28 cellular contexts compared by ENCODE assay signal in the genomic region with DNA sequence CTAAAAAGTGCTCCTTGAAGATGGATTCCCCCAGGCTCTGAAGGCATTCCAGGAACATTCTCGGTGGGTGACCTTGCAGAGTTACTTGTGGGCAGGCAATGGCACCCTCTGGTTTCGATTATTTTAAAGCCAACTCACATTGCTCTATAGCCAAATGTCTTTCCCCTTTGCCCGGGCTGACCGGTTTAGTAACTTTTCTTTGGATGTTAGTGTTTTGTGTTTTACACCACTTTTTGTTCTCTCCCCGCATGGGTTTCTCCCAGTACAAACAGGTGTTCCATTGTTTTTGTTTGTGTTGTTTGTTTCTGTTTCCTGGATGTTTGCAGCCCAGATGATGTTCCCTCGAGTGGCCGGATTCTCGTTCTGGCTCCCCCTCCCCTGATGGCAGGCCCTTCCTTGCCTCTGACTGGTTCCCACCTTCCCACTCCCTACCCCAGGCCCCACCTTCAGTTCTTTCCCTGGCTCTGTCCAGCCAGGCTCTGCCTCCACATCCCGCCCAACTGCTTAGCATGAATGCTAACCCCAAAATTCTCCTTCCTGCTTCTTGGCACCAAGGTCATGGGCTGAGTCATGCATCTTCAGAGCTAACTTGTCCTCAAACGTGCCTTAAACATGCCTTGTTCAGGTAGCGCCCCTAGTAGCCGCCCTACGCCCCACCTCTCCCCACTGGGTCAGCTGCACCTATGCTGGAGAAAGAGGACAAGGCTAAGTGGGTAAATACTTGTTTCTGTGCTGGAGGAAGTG. TPM values are rescaled to one million over a fixed set of nuclear protein-coding genes. Genes with fewer than 3 reads are reported as not detected.
DNase-seq lines count a peak whose midpoint lies in the region; ATAC-seq and TF ChIP-seq lines count a peak whose summit lies in the region.
"Had no signal": no experiment of that assay in that cellular context is flagged by ENCODE, and none has a peak within 500 bp of the region (broad histone marks: within the 10 kb centered on the region; RNA-seq: fewer than 3 reads in every experiment).

No MANE protein-coding gene starts in this region.

- H3K4me3 ChIP-seq in HUES64 (ENCODE audit: low read length) (0 out of 2 replicates have a peak overlapping the region, but pooled peaks have one; percentile 1), left lung (no peak overlapping the region)
- H3K4me3 ChIP-seq: BLaER1 treated with 17β-estradiol and CSF1 and Interleukin-3, amounts not matched to agents 10 nM and 100 nM; dorsolateral prefrontal cortex; sigmoid colon had no signal

- WGBS in HUES64 = 70% methylated on average over 12 of the region's 13 CpGs

- H3K9ac ChIP-seq in HUES64 (ENCODE audit: low read depth, low read length) = no peak overlapping the region
- H3K9ac ChIP-seq: BLaER1 treated with 17β-estradiol and CSF1 and Interleukin-3, amounts not matched to agents 10 nM and 100 nM had no signal

- peak; percentile 15 for DNase-seq in EL
- DNase-seq in left lung = no peak
- no peak for DNase-seq in NCI-H1105 treated with DMSO at 0.1 percent for 48 hours (lab: John Stamatoyannopoulos, UW)
- no peak for DNase-seq in cortex of kidney (lab: John Stamatoyannopoulos, UW)
- no peak for DNase-seq in SHP77 (lab: John Stamatoyannopoulos, UW)
- DNase-seq: activated CD4-positive, alpha-beta T cell treated with anti-CD3 and anti-CD28 coated beads for 36 hours; activated naive CD4-positive, alpha-beta T cell treated with anti-CD3 and anti-CD28 coated beads, Interleukin-2, amount 10 ng/mL, durations not matched to agents 7 days and 5 days; activated T-cell treated with anti-CD3 and anti-CD28 coated beads, Interleukin-2, amount 50 U/mL, for 48 hours; central memory CD4-positive, alpha-beta T cell; dorsolateral prefrontal cortex; GOT3; Kasumi-1; midbrain; NCI-H1092 treated with DMSO at 0.1 percent for 48 hours; NCI-H2029 treated with DMSO at 0.1 percent for 48 hours; NCI-H226; NCI-H82; OCI-M1; SHP77 treated with DMSO at 0.1 percent for 48 hours; sigmoid colon; stimulated activated CD8-positive, alpha-beta memory T cell treated with anti-CD3 and anti-CD28 coated beads, Interleukin-4, amount 100 ng/mL, for 48 hours; T-helper 1 cell had no signal

- ATAC-seq in esophagus mucosa (peak; percentile 77), left lung (peak; percentile 27), HG03025 (IDR thresholded peaks at IDR 0.05; ENCODE audit: low FRiP score, unreplicated experiment) (no peak)
- ATAC-seq: activated CD4-positive, alpha-beta T cell treated with anti-CD3 and anti-CD28 coated beads for 36 hours; left lobe of liver; natural killer cell treated with Interleukin-12 subunit alpha and Interleukin-12 subunit beta and Interleukin-15 and Interleukin-18, amount 100 ng/mL, for 72 hours had no signal

- peaks cover 5% of the 10 kb centered on the region; the same call in 1 of the 2 replicates for H3K36me3 ChIP-seq in HUES64 (ENCODE audit: insufficient read depth, low read length)
- no peaks in the 10 kb centered on the region for H3K36me3 ChIP-seq in left lung
- H3K36me3 ChIP-seq: BLaER1 treated with 17β-estradiol and CSF1 and Interleukin-3, amounts not matched to agents 10 nM and 100 nM; sigmoid colon had no signal

- intact Hi-C loops in left lung (cut with DNase I) = loop anchor here in 1 of 2 donors (10.0 kb wide), 1 partner anchor 642 kb away; no protein-coding TSS in a partner anchor

- H3K27me3 ChIP-seq in HUES64 (ENCODE audit: insufficient read depth, low read length) (peaks cover 9% of the 10 kb centered on the region; the same call in 1 of the 2 replicates), left lung (peaks cover 0 to 20% of the 10 kb centered on the region in 2 donors)
- H3K27me3 ChIP-seq: BLaER1 treated with 17β-estradiol and CSF1 and Interleukin-3, amounts not matched to agents 10 nM and 100 nM; sigmoid colon had no signal

- no peak overlapping the region; the same call in 1 of the 2 replicates for H3K27ac ChIP-seq in HUES64 (ENCODE audit: low read depth, low read length)
- no peak overlapping the region for H3K27ac ChIP-seq in left lung
- H3K27ac ChIP-seq: BLaER1 treated with 17β-estradiol and CSF1 and Interleukin-3, amounts not matched to agents 10 nM and 100 nM; dorsolateral prefrontal cortex; sigmoid colon had no signal

- H3K9me3 ChIP-seq in HUES64 (ENCODE audit: insufficient read depth, low read depth, low read length) = no peaks in the 10 kb centered on the region
- no peaks in the 10 kb centered on the region for H3K9me3 ChIP-seq in left lung
- H3K9me3 ChIP-seq: sigmoid colon had no signal

- no peak for TF ChIP-seq CTCF in left lung (IDR thresholded peaks at IDR 0.05)

- H3K4me1 ChIP-seq in HUES64 (ENCODE audit: insufficient read depth, low read length) = 0 out of 2 replicates have a peak, but pooled peaks cover 12% of the 10 kb centered on the region
- no peaks in the 10 kb centered on the region for H3K4me1 ChIP-seq in left lung

RNA-seq across cellular contexts. Expression of gene ELAC2, which starts 40.6 kb away (rescaled TPM):
- 66.6 TPM for polyA plus RNA-seq in HUES64 (2013, experiment 1 of 2)
- 58.8 TPM for polyA plus RNA-seq in HUES64 (2013, experiment 2 of 2)
- total RNA-seq in esophagus mucosa = 39.0 TPM
- total RNA-seq in left lung = 10 to 100 TPM; 40.0 to 52.3 TPM
